ENCODE assay signal across 1 cellular context in genomic region chr15:78322724-78323395, GRCh38.
TF ChIP-seq lines count a peak whose summit lies in the region.

No MANE protein-coding gene starts in this region.

TF ChIP-seq in IMR-90, 13 proteins besides CTCF, POLR2A, EP300 and RAD21 (continued from another document):
- TF ChIP-seq, protein P1, sequence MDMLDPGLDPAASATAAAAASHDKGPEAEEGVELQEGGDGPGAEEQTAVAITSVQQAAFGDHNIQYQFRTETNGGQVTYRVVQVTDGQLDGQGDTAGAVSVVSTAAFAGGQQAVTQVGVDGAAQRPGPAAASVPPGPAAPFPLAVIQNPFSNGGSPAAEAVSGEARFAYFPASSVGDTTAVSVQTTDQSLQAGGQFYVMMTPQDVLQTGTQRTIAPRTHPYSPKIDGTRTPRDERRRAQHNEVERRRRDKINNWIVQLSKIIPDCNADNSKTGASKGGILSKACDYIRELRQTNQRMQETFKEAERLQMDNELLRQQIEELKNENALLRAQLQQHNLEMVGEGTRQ (IDR thresholded peaks at IDR 0.05; ENCODE audit: low read depth, low read length) = no peak
